1 cellular context compared by ENCODE assay signal in genomic region chr10:4720463-4720862, GRCh38.
A peak's percentile ranks its signal among the peaks of the same experiment; 100 is the strongest.
TF ChIP-seq lines count a peak whose summit lies in the region.

No MANE protein-coding gene starts in this region.

TF ChIP-seq in SK-N-SH, 30 proteins besides CTCF, POLR2A, EP300 and RAD21 (continued from another document):
- TF ChIP-seq, protein P1, sequence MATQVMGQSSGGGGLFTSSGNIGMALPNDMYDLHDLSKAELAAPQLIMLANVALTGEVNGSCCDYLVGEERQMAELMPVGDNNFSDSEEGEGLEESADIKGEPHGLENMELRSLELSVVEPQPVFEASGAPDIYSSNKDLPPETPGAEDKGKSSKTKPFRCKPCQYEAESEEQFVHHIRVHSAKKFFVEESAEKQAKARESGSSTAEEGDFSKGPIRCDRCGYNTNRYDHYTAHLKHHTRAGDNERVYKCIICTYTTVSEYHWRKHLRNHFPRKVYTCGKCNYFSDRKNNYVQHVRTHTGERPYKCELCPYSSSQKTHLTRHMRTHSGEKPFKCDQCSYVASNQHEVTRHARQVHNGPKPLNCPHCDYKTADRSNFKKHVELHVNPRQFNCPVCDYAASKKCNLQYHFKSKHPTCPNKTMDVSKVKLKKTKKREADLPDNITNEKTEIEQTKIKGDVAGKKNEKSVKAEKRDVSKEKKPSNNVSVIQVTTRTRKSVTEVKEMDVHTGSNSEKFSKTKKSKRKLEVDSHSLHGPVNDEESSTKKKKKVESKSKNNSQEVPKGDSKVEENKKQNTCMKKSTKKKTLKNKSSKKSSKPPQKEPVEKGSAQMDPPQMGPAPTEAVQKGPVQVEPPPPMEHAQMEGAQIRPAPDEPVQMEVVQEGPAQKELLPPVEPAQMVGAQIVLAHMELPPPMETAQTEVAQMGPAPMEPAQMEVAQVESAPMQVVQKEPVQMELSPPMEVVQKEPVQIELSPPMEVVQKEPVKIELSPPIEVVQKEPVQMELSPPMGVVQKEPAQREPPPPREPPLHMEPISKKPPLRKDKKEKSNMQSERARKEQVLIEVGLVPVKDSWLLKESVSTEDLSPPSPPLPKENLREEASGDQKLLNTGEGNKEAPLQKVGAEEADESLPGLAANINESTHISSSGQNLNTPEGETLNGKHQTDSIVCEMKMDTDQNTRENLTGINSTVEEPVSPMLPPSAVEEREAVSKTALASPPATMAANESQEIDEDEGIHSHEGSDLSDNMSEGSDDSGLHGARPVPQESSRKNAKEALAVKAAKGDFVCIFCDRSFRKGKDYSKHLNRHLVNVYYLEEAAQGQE (IDR thresholded peaks at IDR 0.05; ENCODE audit: low read depth, low read length): peak; percentile 15; the same call in 1 of the 2 replicates
- TF ChIP-seq, protein P2, sequence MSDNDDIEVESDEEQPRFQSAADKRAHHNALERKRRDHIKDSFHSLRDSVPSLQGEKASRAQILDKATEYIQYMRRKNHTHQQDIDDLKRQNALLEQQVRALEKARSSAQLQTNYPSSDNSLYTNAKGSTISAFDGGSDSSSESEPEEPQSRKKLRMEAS (IDR thresholded peaks at IDR 0.05; ENCODE audit: low read depth): no peak
- no peak for TF ChIP-seq YY1 (IDR thresholded peaks at IDR 0.05; ENCODE audit: low read depth)
